ENCODE assay signal across 1 cellular context in the genomic region with DNA sequence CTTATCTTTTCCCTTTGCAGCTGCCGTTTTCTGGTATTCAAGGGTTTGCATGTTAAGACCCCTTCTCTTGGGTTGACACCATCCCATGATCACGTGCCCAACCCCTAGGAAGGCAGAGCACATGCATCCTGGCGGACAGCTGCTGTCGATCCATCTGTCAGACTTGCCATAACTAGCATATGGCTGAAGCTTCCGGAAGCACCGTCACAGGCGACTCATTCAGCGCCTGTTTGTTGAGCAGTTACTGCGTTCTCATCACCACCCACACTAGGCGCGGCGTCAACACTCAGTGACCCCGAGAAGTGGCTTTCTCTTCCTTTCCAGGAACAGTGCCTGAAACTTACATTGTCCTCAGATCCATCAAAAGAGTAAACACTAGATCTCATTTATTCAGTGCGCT.
TF ChIP-seq lines count a peak whose summit lies in the region.

No MANE protein-coding gene starts in this region.

TF ChIP-seq in H1, 55 proteins besides CTCF, POLR2A, EP300 and RAD21:
- TF ChIP-seq SIN3A (conservative IDR thresholded peaks at IDR 0.05 in 1 of 2, IDR thresholded peaks at IDR 0.05 in 1 of 2; ENCODE audit: low read depth in 1 of 2, low read length in 2 of 2) (no peak), SP1 (IDR thresholded peaks at IDR 0.05; ENCODE audit: low read depth, low read length) (no peak), TBP (IDR thresholded peaks at IDR 0.05; ENCODE audit: low read depth, low read length) (no peak), TAF1 (IDR thresholded peaks at IDR 0.05; ENCODE audit: low read depth, low read length) (no peak), NANOG (IDR thresholded peaks at IDR 0.05; ENCODE audit: insufficient read depth, low read depth, low read length, poor library complexity, severe bottlenecking) (no peak), SRF (IDR thresholded peaks at IDR 0.05; ENCODE audit: low read depth, low read length) (no peak), E2F6 (IDR thresholded peaks at IDR 0.05) (0 out of 2 replicates have a peak, but pooled peaks have one; percentile 39), SUZ12 (IDR thresholded peaks at IDR 0.05; ENCODE audit: low read length) (no peak), HDAC2 (IDR thresholded peaks at IDR 0.05; ENCODE audit: borderline replicate concordance in 1 of 2, low read depth in 2 of 2, low read length in 2 of 2) (no peak), CREB1 (IDR thresholded peaks at IDR 0.05) (no peak), NRF1 (IDR thresholded peaks at IDR 0.05; ENCODE audit: low read depth, low read length) (no peak), MAX (IDR thresholded peaks at IDR 0.05) (peak; percentile 32; the same call in 1 of the 2 replicates)
TF ChIP-seq in H1: peak in this region for 2.
